19 cellular contexts compared by ENCODE assay signal in genomic region chr7:74684921-74685320, GRCh38. TPM values are rescaled to one million over a fixed set of nuclear protein-coding genes. Genes with fewer than 3 reads are reported as not detected.
DNase-seq lines count a peak whose midpoint lies in the region; ATAC-seq, FAIRE-seq and TF ChIP-seq lines count a peak whose summit lies in the region.
"Had no signal": no experiment of that assay in that cellular context is flagged by ENCODE, and none has a peak within 500 bp of the region (broad histone marks: within the 10 kb centered on the region; RNA-seq: fewer than 3 reads in every experiment).

No MANE protein-coding gene starts in this region.

- in situ Hi-C loops in HepG2 (cut with HindIII; ENCODE audit: extremely low pct_ligation_motif_present, low pct_unique_long_range_greater_than_20kb) (no loop called here), GM12878 (cut with MboI) (no loop called here)

- H3K4me2 ChIP-seq in HepG2 (ENCODE audit: low read depth, low read length) (no peak overlapping the region), GM12878 (ENCODE audit: control insufficient read depth, insufficient read depth) (no peak overlapping the region)

- H3K9me3 ChIP-seq in HepG2 (ENCODE audit: low read length) (no peaks in the 10 kb centered on the region), right lobe of liver (no peaks in the 10 kb centered on the region), GM12878 (replicated peaks; ENCODE audit: control insufficient read depth, insufficient read depth, low read length) (no peaks in the 10 kb centered on the region; the same call in 2 of the 3 replicates)
- H3K9me3 ChIP-seq in naive thymus-derived CD4-positive, alpha-beta T cell (ENCODE audit: control insufficient read depth in 2 of 3, low read length in 3 of 3), result no peaks in the 10 kb centered on the region

- peak overlapping the region in 5 of 9 donors; percentile 22 to 52 (median 42) for H3K27ac Mint-ChIP-seq in naive thymus-derived CD4-positive, alpha-beta T cell

- H3K36me3 ChIP-seq in HepG2 (replicated peaks in 1 of 2; ENCODE audit: control insufficient read depth in 1 of 2, insufficient read depth in 2 of 2, low read length in 2 of 2) (peaks cover 6 to 39% of the 10 kb centered on the region in 2 experiments), right lobe of liver (peaks cover 2 to 8% (median 5%) of the 10 kb centered on the region in 4 donors), GM12878 (ENCODE audit: control insufficient read depth in 2 of 2, insufficient read depth in 2 of 2, low read length in 1 of 2) (peaks cover 5 to 16% of the 10 kb centered on the region in 2 experiments; a peak in 3 of 4 replicates)
- H3K36me3 ChIP-seq in naive thymus-derived CD4-positive, alpha-beta T cell (ENCODE audit: control insufficient read depth in 2 of 3, insufficient read depth in 3 of 3, low read length in 3 of 3), result peaks cover 0 to 15% (median 4%) of the 10 kb centered on the region in 3 experiments

- DNase-seq in HepG2 (ENCODE audit: low spot score) (no peak), right lobe of liver (no peak), GM12878 (ENCODE audit: low read depth, low spot score) (no peak), anterior cingulate cortex (lab: John Stamatoyannopoulos, UW) (no peak), NCI-H187 treated with DMSO at 0.1 percent for 48 hours (lab: John Stamatoyannopoulos, UW) (no peak), NOMO-1 treated with dmso at 0.1 percent for 144 hours (lab: John Stamatoyannopoulos, UW; ENCODE audit: unreplicated experiment) (no peak)
- DNase-seq in naive thymus-derived CD4-positive, alpha-beta T cell, result no peak
- DNase-seq: NCI-H1417, NCI-H2029, NCI-H226, NCI-H524, NCI-H774, Right ventricle myocardium superior had no signal

- H3K4me1 ChIP-seq in HepG2 (ENCODE audit: insufficient read depth, low read length) (no peaks in the 10 kb centered on the region), right lobe of liver (no peaks in the 10 kb centered on the region), GM12878 (ENCODE audit: control insufficient read depth, insufficient read depth, low read length) (no peaks in the 10 kb centered on the region)
- no peaks in the 10 kb centered on the region for H3K4me1 ChIP-seq in naive thymus-derived CD4-positive, alpha-beta T cell (ENCODE audit: control insufficient read depth in 2 of 2, insufficient read depth in 2 of 2, low read length in 2 of 2)

- H2AFZ ChIP-seq in HepG2 (ENCODE audit: low read length) (no peak overlapping the region), GM12878 (ENCODE audit: control insufficient read depth, low read depth, low read length) (no peak overlapping the region)

- H3K4me3 ChIP-seq in HepG2 (replicated peaks in 1 of 3; ENCODE audit: insufficient read depth in 1 of 3, low read depth in 2 of 3, low read length in 3 of 3), result no peak overlapping the region
- H3K4me3 ChIP-seq in right lobe of liver, result no peak overlapping the region
- no peak overlapping the region for H3K4me3 ChIP-seq in GM12878
- no peak overlapping the region for H3K4me3 ChIP-seq in naive thymus-derived CD4-positive, alpha-beta T cell (ENCODE audit: low read length)

- H3K9ac ChIP-seq in HepG2 (ENCODE audit: insufficient read depth, low read depth, low read length) (no peak overlapping the region), GM12878 (ENCODE audit: control insufficient read depth, insufficient read depth, low read length) (no peak overlapping the region)

- no peak overlapping the region for H3K27ac ChIP-seq in HepG2 (ENCODE audit: extremely low read length, insufficient read depth, low read length)
- no peak overlapping the region for H3K27ac ChIP-seq in right lobe of liver
- no peak overlapping the region for H3K27ac ChIP-seq in GM12878 (ENCODE audit: control insufficient read depth, insufficient read depth)
- no peak overlapping the region for H3K27ac ChIP-seq in naive thymus-derived CD4-positive, alpha-beta T cell (ENCODE audit: low read depth, low read length)
- H3K27ac ChIP-seq: C4-2B had no signal

- peaks cover 88% of the 10 kb centered on the region for H3K79me2 ChIP-seq in HepG2 (ENCODE audit: insufficient read depth, low read length)
- H3K79me2 ChIP-seq in GM12878 (ENCODE audit: control insufficient read depth, insufficient read depth, low read length), result peaks cover 72% of the 10 kb centered on the region

- TF ChIP-seq RAD21 in HepG2 (CRISPR knock-in tag; IDR thresholded peaks at IDR 0.05), result no peak
- TF ChIP-seq RAD21 in GM12878 (IDR thresholded peaks at IDR 0.05; ENCODE audit: insufficient read depth, low read depth, low read length), result no peak

- CTCF ChIA-PET in HepG2 (lab: Yijun Ruan, JAX; ENCODE audit: low intra/inter-chr PET ratio, low total read pairs), result no interaction called here
- CTCF ChIA-PET in GM12878 (lab: Yijun Ruan, JAX), result no interaction called here
- CTCF ChIA-PET in naive thymus-derived CD4-positive, alpha-beta T cell (lab: Charles Lee), result no interaction called here

- POLR2A ChIA-PET in HepG2 (lab: Yijun Ruan, JAX) (no interaction called here), GM12878 (lab: Charles Lee) (interaction anchor here (0.6 kb wide), 1 partner anchor 27 kb away, joined by 9 read pairs; the partner anchor contains the start of gene GTF2I)
- POLR2A ChIA-PET in naive thymus-derived CD4-positive, alpha-beta T cell (lab: Charles Lee), result no interaction called here

- intact Hi-C loops in HepG2 (cut with micrococcal nuclease; ENCODE audit: unreplicated experiment) (no loop called here), right lobe of liver (cut with DNase I) (no loop called here), GM12878 (cut with micrococcal nuclease; ENCODE audit: unreplicated experiment) (no loop called here)
- intact Hi-C loops in naive thymus-derived CD4-positive, alpha-beta T cell (cut with micrococcal nuclease), result no loop called here

- RAD21 ChIA-PET in GM12878 (lab: Charles Lee; ENCODE audit: unreplicated experiment), result no interaction called here

- WGBS in HepG2 (ENCODE audit: low lambda C conversion rate), result 91% methylated on average over 5 of the region's 5 CpGs
- WGBS in right lobe of liver (ENCODE audit: insufficient coverage, low coverage, low lambda C conversion rate, missing lambda C conversion rate), result 90% methylated on average over 2 of the region's 5 CpGs
- 76% methylated on average over 5 of the region's 5 CpGs for WGBS in GM12878 (ENCODE audit: insufficient coverage, insufficient replicate concordance, low lambda C conversion rate, missing lambda C conversion rate)

- H3K36me3 Mint-ChIP-seq in naive thymus-derived CD4-positive, alpha-beta T cell, result peaks cover 0 to 32% (median 8%) of the 10 kb centered on the region in 5 donors

- no peak for TF ChIP-seq POLR2A in HepG2 (IDR thresholded peaks at IDR 0.05; ENCODE audit: insufficient read depth in 1 of 2, low read depth in 2 of 2, low read length in 2 of 2)
- TF ChIP-seq POLR2A in right lobe of liver (IDR thresholded peaks at IDR 0.05), result no peak
- TF ChIP-seq POLR2A in GM12878 (IDR thresholded peaks at IDR 0.05; ENCODE audit: low read depth, low read length), result no peak

- SMC1A ChIA-PET in GM12878 (lab: Charles Lee; ENCODE audit: uncharacterized antibody, unreplicated experiment), result no interaction called here

- no peak for TF ChIP-seq EP300 in HepG2 (IDR thresholded peaks at IDR 0.05; ENCODE audit: low read depth in 2 of 2, low read length in 2 of 2)
- TF ChIP-seq EP300 in HepG2 (CRISPR knock-in tag; IDR thresholded peaks at IDR 0.05; ENCODE audit: borderline replicate concordance), result no peak
- TF ChIP-seq EP300 in GM12878 (IDR thresholded peaks at IDR 0.05; ENCODE audit: borderline replicate concordance in 1 of 2, control insufficient read depth in 1 of 2, low read depth in 2 of 2, low read length in 2 of 2), result no peak

- ATAC-seq in HepG2, result peak; percentile 35; the same call in 1 of the 3 replicates
- ATAC-seq in right lobe of liver, result no peak
- peak; percentile 40; the same call in 1 of the 3 replicates for ATAC-seq in GM12878
- ATAC-seq in naive thymus-derived CD4-positive, alpha-beta T cell, result no peak
- ATAC-seq: HCT116 had no signal

- no peak overlapping the region for H3K4me3 Mint-ChIP-seq in naive thymus-derived CD4-positive, alpha-beta T cell

- H3K4me1 Mint-ChIP-seq in naive thymus-derived CD4-positive, alpha-beta T cell, result peaks cover 8 to 53% (median 45%) of the 10 kb centered on the region in 7 donors

- no peaks in the 10 kb centered on the region for H3K27me3 Mint-ChIP-seq in naive thymus-derived CD4-positive, alpha-beta T cell

- no TSS peak for BruUV-seq in HepG2 (replicated peaks; lab: Mats Ljungman, UMichigan)
- no TSS peak for BruUV-seq in GM12878 (replicated peaks; lab: Mats Ljungman, UMichigan)

- peaks cover 34% of the 10 kb centered on the region for H4K20me1 ChIP-seq in HepG2 (ENCODE audit: insufficient read depth, low read length)
- peaks cover 2% of the 10 kb centered on the region for H4K20me1 ChIP-seq in GM12878 (ENCODE audit: control insufficient read depth, insufficient read depth)

- no peak for FAIRE-seq in HepG2 (lab: Jason Lieb, UNC)
- peak; percentile 59 for FAIRE-seq in GM12878 (lab: Jason Lieb, UNC)
- FAIRE-seq: A204.1, G401.6, GM19239, H1 had no signal

- H3K27me3 ChIP-seq in HepG2 (ENCODE audit: control insufficient read depth in 1 of 2, insufficient read depth in 2 of 2, low read length in 2 of 2), result no peaks in the 10 kb centered on the region
- H3K27me3 ChIP-seq in right lobe of liver, result no peaks in the 10 kb centered on the region
- H3K27me3 ChIP-seq in GM12878 (replicated peaks in 1 of 2; ENCODE audit: control insufficient read depth in 2 of 2, insufficient read depth in 2 of 2, low read length in 1 of 2), result no peaks in the 10 kb centered on the region
- no peaks in the 10 kb centered on the region for H3K27me3 ChIP-seq in naive thymus-derived CD4-positive, alpha-beta T cell (ENCODE audit: control insufficient read depth in 2 of 2, insufficient read depth in 2 of 2, low read length in 2 of 2)

- TF ChIP-seq CTCF in HepG2 (CRISPR knock-in tag; IDR thresholded peaks at IDR 0.05) (no peak), right lobe of liver (IDR thresholded peaks at IDR 0.05) (no peak), GM12878 (IDR thresholded peaks at IDR 0.05 in 2 of 3, conservative IDR thresholded peaks at IDR 0.05 in 1 of 3; ENCODE audit: control insufficient read depth in 2 of 3, extremely low read depth in 1 of 3, insufficient read depth in 1 of 3, low read depth in 3 of 3, low read length in 3 of 3) (no peak)

- H3K9me3 Mint-ChIP-seq in naive thymus-derived CD4-positive, alpha-beta T cell, result no peaks in the 10 kb centered on the region

RNA-seq across cellular contexts. Expression of gene GTF2I, which starts 27.4 kb away (rescaled TPM):
- 120 and 125 TPM in 2 replicates for total RNA-seq in HepG2 (2016; rRNA removed; fragmentation: Illumina TruSeq; extraction: Trizol)
- 37.3 and 58.3 TPM in 2 replicates for total RNA-seq in HepG2 (2016; cell fraction: cytosol; rRNA removed; fragmentation: Illumina TruSeq; extraction: Trizol; ENCODE audit: low read depth)
- 103 and 117 TPM in 2 replicates for total RNA-seq in HepG2 (2016; cell fraction: insoluble cytoplasmic fraction; rRNA removed; fragmentation: Illumina TruSeq; extraction: Trizol)
- 54.3 and 54.7 TPM in 2 replicates for total RNA-seq in HepG2 (2016; cell fraction: membrane; rRNA removed; fragmentation: Illumina TruSeq; extraction: Trizol)
- 134 and 149 TPM in 2 replicates for total RNA-seq in HepG2 (2016; cell fraction: nucleus; rRNA removed; fragmentation: Illumina TruSeq; extraction: Trizol)
- 53.1 and 74.6 TPM in 2 replicates for polyA plus RNA-seq in HepG2 (2011; rRNA removed)
- 16.3 and 16.6 TPM in 2 replicates for polyA plus RNA-seq in HepG2 (2011; cell fraction: cytosol; rRNA removed)
- polyA plus RNA-seq in HepG2 (2011; cell fraction: nucleus; rRNA removed), result 287 and 329 TPM in 2 replicates
- polyA plus RNA-seq in HepG2 (2012), result 103 and 123 TPM in 2 replicates
- polyA plus RNA-seq in HepG2 (2016; cell fraction: cytosol; fragmentation: Illumina TruSeq; extraction: Trizol; ENCODE audit: low read depth), result 4.7 and 5.5 TPM in 2 replicates
- polyA plus RNA-seq in HepG2 (2016; cell fraction: insoluble cytoplasmic fraction; fragmentation: Illumina TruSeq; extraction: Trizol; ENCODE audit: low read depth), result 82.1 and 105 TPM in 2 replicates
- 9.2 and 14.0 TPM in 2 replicates for polyA plus RNA-seq in HepG2 (2016; cell fraction: membrane; fragmentation: Illumina TruSeq; extraction: Trizol; ENCODE audit: low read depth)
- 246 and 264 TPM in 2 replicates for polyA plus RNA-seq in HepG2 (2016; cell fraction: nucleus; fragmentation: Illumina TruSeq; extraction: Trizol; ENCODE audit: insufficient read depth, low read depth)
- 39.7 and 41.1 TPM in 2 replicates for polyA minus RNA-seq in HepG2 (2011; rRNA and poly(A)+ RNA removed; ENCODE audit: low replicate concordance)
- polyA minus RNA-seq in HepG2 (2011; cell fraction: cytosol; rRNA and poly(A)+ RNA removed), result 41.3 and 45.4 TPM in 2 replicates
- polyA minus RNA-seq in HepG2 (2011; cell fraction: nucleus; rRNA and poly(A)+ RNA removed), result 206 and 208 TPM in 2 replicates
- total RNA-seq in right lobe of liver, result 100 to 1,000 TPM in 2 of 6 experiments, 10 to 100 TPM in 4; 59.0 to 116 (median 90.9) TPM
- total RNA-seq in GM12878 (2013; cell fraction: nucleolus; rRNA removed), result 954 and 1,033 TPM in 2 replicates
- 86.8 and 91.0 TPM in 2 replicates for total RNA-seq in GM12878 (2014; rRNA removed)
- 92.6 and 94.3 TPM in 2 replicates for total RNA-seq in GM12878 (2014; rRNA removed; fragmentation: Illumina TruSeq; extraction: Trizol)
- total RNA-seq in GM12878 (2021), result 161 and 172 TPM in 2 replicates
- polyA plus RNA-seq in GM12878 (2011; ENCODE audit: low read depth), result 56.9 TPM
- 99.5 and 103 TPM in 2 replicates for polyA plus RNA-seq in GM12878 (2011; rRNA removed)
- 51.8 and 65.7 TPM in 2 replicates for polyA plus RNA-seq in GM12878 (2011; cell fraction: cytosol; rRNA removed)
- polyA plus RNA-seq in GM12878 (2011; cell fraction: nucleus; rRNA removed), result 216 and 249 TPM in 2 replicates
- polyA plus RNA-seq in GM12878 (2012), result 70.6 and 91.5 TPM in 2 replicates
- 114 and 142 TPM in 2 replicates for polyA plus RNA-seq in GM12878 (2014; fragmentation: Illumina TruSeq; extraction: Trizol)
- polyA plus RNA-seq in GM12878 (2014; fragmentation: Nextera tagmentation; extraction: Ambion mirVana), result 1 to 10 TPM; 6.7 to 8.8 TPM
- polyA plus RNA-seq in GM12878 (2014; rRNA removed), result 80.9 and 115 TPM in 2 replicates
- polyA plus RNA-seq in GM12878 (2016; fragmentation: Nextera tagmentation; extraction: Ambion mirVana), result 100 to 1,000 TPM; 144 to 156 TPM
- 54.3 and 73.6 TPM in 2 replicates for polyA minus RNA-seq in GM12878 (2011; rRNA and poly(A)+ RNA removed)
- polyA minus RNA-seq in GM12878 (2011; cell fraction: cytosol; rRNA and poly(A)+ RNA removed), result 43.3 and 62.4 TPM in 2 replicates
- polyA minus RNA-seq in GM12878 (2011; cell fraction: nucleus; rRNA and poly(A)+ RNA removed), result 91.3 and 179 TPM in 2 replicates
- 100 to 1,000 TPM; 135 to 177 (median 167) TPM for total RNA-seq in naive thymus-derived CD4-positive, alpha-beta T cell
- polyA plus RNA-seq in naive thymus-derived CD4-positive, alpha-beta T cell, result 10 to 100 TPM; 51.1 to 65.4 TPM

Comparison
In these comparisons a context has a peak if more than half of its experiments do, and no peak if none do; other contexts are left out.
1. ATAC-seq: peak in HepG2 (single experiment) and GM12878 (single experiment); none in right lobe of liver (0 of 4) and naive thymus-derived CD4-positive, alpha-beta T cell (single experiment).